16 cellular contexts compared by ENCODE assay signal in the genomic region with DNA sequence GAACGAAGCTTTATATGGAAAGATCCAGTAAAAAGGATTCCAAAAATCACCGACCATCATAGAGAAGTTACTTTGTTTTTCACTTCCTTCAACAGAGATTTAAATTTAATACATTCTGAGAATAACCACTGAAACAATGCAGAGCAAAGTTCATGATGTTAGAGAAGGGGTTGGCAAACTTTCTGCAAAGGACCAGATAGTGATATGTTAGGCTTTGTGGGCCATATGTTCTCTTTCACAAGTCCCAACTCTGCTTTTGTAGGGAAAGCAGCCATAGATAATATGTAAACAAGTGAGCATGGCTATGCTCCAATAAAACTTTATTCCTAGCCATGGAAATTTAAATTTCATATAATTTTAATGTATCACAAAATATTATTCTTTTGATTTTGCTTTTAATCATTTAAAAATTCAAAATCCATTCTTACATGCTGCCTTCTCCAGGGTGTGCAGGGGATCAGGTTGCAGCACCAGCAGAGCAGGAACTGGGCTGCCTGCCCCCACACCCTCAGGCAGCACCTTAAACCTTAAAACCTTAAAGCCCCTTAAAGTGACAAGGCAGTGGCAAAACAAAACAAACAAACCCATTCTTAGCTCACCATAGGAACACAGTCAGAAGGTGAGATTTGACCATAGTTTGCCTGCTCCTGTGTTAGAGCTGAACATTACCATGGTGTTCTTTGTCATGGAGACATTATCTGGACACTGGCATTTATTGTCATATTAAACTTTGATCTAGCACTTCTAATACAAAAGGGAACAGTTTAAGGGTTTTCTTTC. TPM values are rescaled to one million over a fixed set of nuclear protein-coding genes. Genes with fewer than 3 reads are reported as not detected.
A peak's percentile ranks its signal among the peaks of the same experiment; 100 is the strongest.
DNase-seq lines count a peak whose midpoint lies in the region; ATAC-seq, FAIRE-seq and TF ChIP-seq lines count a peak whose summit lies in the region.
"Had no signal": no experiment of that assay in that cellular context is flagged by ENCODE, and none has a peak within 500 bp of the region (broad histone marks: within the 10 kb centered on the region; RNA-seq: fewer than 3 reads in every experiment).

No MANE protein-coding gene starts in this region.

- H2BK12ac ChIP-seq in trophoblast cell (ENCODE audit: low read length), result no peak overlapping the region

- no peak for FAIRE-seq in GM19239 (lab: Jason Lieb, UNC)

- no peak overlapping the region for H2AK5ac ChIP-seq in trophoblast cell (ENCODE audit: low read length)

- no peak overlapping the region for H3K18ac ChIP-seq in trophoblast cell (ENCODE audit: low read length)

- peaks cover 0 to 9% of the 10 kb centered on the region in 2 donors for H3K36me3 Mint-ChIP-seq in activated naive CD4-positive, alpha-beta T cell treated with anti-CD3 and anti-CD28 coated beads, Interleukin-2, amount 50 U/mL, for 72 hours

- H3K36me3 ChIP-seq in HAP-1 (replicated peaks) (no peaks in the 10 kb centered on the region), PC-3 (ENCODE audit: low read depth, low read length) (no peaks in the 10 kb centered on the region), trophoblast cell (ENCODE audit: control insufficient read depth in 1 of 2, insufficient read depth in 2 of 2, low read length in 2 of 2) (no peaks in the 10 kb centered on the region)

- WGBS in trophoblast cell (ENCODE audit: extremely low coverage, insufficient coverage, insufficient read length), result no CpG with 5 or more reads among the region's 2 CpGs

- DNase-seq in HAP-1 (ENCODE audit: low spot score in 2 of 2), result peak; percentile 63 to 86
- DNase-seq in PC-3, result peak; percentile 40
- peak; percentile 14 for DNase-seq in iPS-NIHi11 (ENCODE audit: low spot score)
- no peak for DNase-seq in trophoblast cell
- DNase-seq in activated naive CD4-positive, alpha-beta T cell treated with anti-CD3 and anti-CD28 coated beads, Interleukin-2, amount 50 U/mL, for 72 hours (ENCODE audit: low spot score in 2 of 2), result no peak
- DNase-seq in GM19239 (ENCODE audit: insufficient read length, low spot score), result no peak
- DNase-seq in NCI-H226, result no peak
- DNase-seq in Ammon's horn (ENCODE audit: low spot score), result no peak
- DNase-seq: CD4-positive, alpha-beta T cell; NCI-H1417 treated with DMSO at 0.1 percent for 48 hours; NCI-H2029 treated with DMSO at 0.1 percent for 48 hours; NK-92 treated with Interleukin-12 subunit alpha and Interleukin-12 subunit beta, amount 100 ng/mL, for 24 hours; SW 1271 had no signal

- peak; percentile 67 for ATAC-seq in PC-3
- no peak for ATAC-seq in activated naive CD4-positive, alpha-beta T cell treated with anti-CD3 and anti-CD28 coated beads, Interleukin-2, amount 50 U/mL, for 72 hours

- no peak overlapping the region for H2BK120ac ChIP-seq in trophoblast cell (ENCODE audit: insufficient read depth, low read length, poor library complexity)

- BruUV-seq in PC-3 (replicated peaks; lab: Mats Ljungman, UMichigan), result no TSS peak

- no peaks in the 10 kb centered on the region for H3K79me2 ChIP-seq in PC-3 (ENCODE audit: low read length)
- H3K79me2 ChIP-seq in trophoblast cell (ENCODE audit: control insufficient read depth, insufficient read depth, low read length, poor library complexity), result no peaks in the 10 kb centered on the region

- in situ Hi-C loops in HAP-1 (cut with MboI; ENCODE audit: low sequenced_read_pairs), result no loop called here

- H3K9me3 ChIP-seq in HAP-1 (no peaks in the 10 kb centered on the region), PC-3 (ENCODE audit: low read length) (peaks cover 5% of the 10 kb centered on the region), trophoblast cell (ENCODE audit: insufficient read depth, low read depth, low read length) (peaks cover 4% of the 10 kb centered on the region)

- H3K27me3 ChIP-seq in HAP-1 (ENCODE audit: low read depth) (no peaks in the 10 kb centered on the region), PC-3 (ENCODE audit: low read length) (no peaks in the 10 kb centered on the region), trophoblast cell (ENCODE audit: insufficient read depth, low read length) (no peaks in the 10 kb centered on the region)

- H4K20me1 ChIP-seq in PC-3 (ENCODE audit: low read length), result no peaks in the 10 kb centered on the region

- H4K12ac ChIP-seq in trophoblast cell (ENCODE audit: low read depth, low read length), result no peak overlapping the region

- no peak overlapping the region for H4K91ac ChIP-seq in trophoblast cell (ENCODE audit: low read depth, low read length)

- H3K9ac ChIP-seq in PC-3 (ENCODE audit: low read length) (no peak overlapping the region), trophoblast cell (ENCODE audit: low read length) (no peak overlapping the region)

- H4K8ac ChIP-seq in trophoblast cell (ENCODE audit: low read depth, low read length), result no peak overlapping the region

- H2AFZ ChIP-seq in PC-3 (ENCODE audit: low read length) (no peak overlapping the region), trophoblast cell (ENCODE audit: insufficient read depth, low read length, poor library complexity) (no peak overlapping the region)

- H3K23ac ChIP-seq in trophoblast cell (ENCODE audit: low read length), result no peak overlapping the region

- no peaks in the 10 kb centered on the region for H3K79me1 ChIP-seq in trophoblast cell (ENCODE audit: low read length)

- no peak overlapping the region for H3K27ac ChIP-seq in PC-3 (ENCODE audit: low read length)
- no peak overlapping the region for H3K27ac ChIP-seq in trophoblast cell (ENCODE audit: low read depth, low read length)
- H3K27ac ChIP-seq: RWPE1 had no signal

- no peak overlapping the region for H2BK5ac ChIP-seq in trophoblast cell (ENCODE audit: low read depth, low read length, poor library complexity)

- CTCF ChIA-PET in PC-3 (lab: Charles Lee), result no interaction called here

- H3K9me2 ChIP-seq in PC-3 (replicated peaks; ENCODE audit: low read length), result no peaks in the 10 kb centered on the region

- H3K4me3 ChIP-seq in HAP-1 (no peak overlapping the region), PC-3 (ENCODE audit: low read length) (no peak overlapping the region), trophoblast cell (ENCODE audit: low read depth, low read length) (no peak overlapping the region)

- no peak overlapping the region; the same call in 1 of the 2 replicates for H3K4me2 ChIP-seq in PC-3 (ENCODE audit: low read length)
- peak overlapping the region; percentile 8 for H3K4me2 ChIP-seq in trophoblast cell (ENCODE audit: low read length)

- peaks cover 31% of the 10 kb centered on the region for H3K4me1 ChIP-seq in HAP-1
- peaks cover 10% of the 10 kb centered on the region; the same call in 1 of the 2 replicates for H3K4me1 ChIP-seq in PC-3 (ENCODE audit: insufficient read depth, low read length)
- peaks cover 0 to 3% of the 10 kb centered on the region in 2 experiments for H3K4me1 ChIP-seq in trophoblast cell (ENCODE audit: control insufficient read depth in 1 of 2, insufficient read depth in 2 of 2, low read length in 2 of 2)

- H3K14ac ChIP-seq in trophoblast cell (ENCODE audit: low read length), result no peak overlapping the region

- POLR2A ChIA-PET in PC-3 (lab: Charles Lee; ENCODE audit: unreplicated experiment), result no interaction called here

- H3K4ac ChIP-seq in trophoblast cell (ENCODE audit: low read depth, low read length), result no peak overlapping the region

- H3K27ac Mint-ChIP-seq in activated naive CD4-positive, alpha-beta T cell treated with anti-CD3 and anti-CD28 coated beads, Interleukin-2, amount 50 U/mL, for 72 hours, result no peak overlapping the region
- H3K27ac Mint-ChIP-seq: B cell; CD4-positive, alpha-beta T cell had no signal

- H3F3A ChIP-seq in PC-3 (ENCODE audit: low read length, unreplicated experiment), result no peaks in the 10 kb centered on the region

- peaks cover 4 to 12% of the 10 kb centered on the region in 2 donors for H3K9me3 Mint-ChIP-seq in activated naive CD4-positive, alpha-beta T cell treated with anti-CD3 and anti-CD28 coated beads, Interleukin-2, amount 50 U/mL, for 72 hours

- no peak for TF ChIP-seq CTCF in PC-3 (conservative IDR thresholded peaks at IDR 0.05; ENCODE audit: low read depth, low read length)

- intact Hi-C loops in PC-3 (cut with micrococcal nuclease), result no loop called here

RNA-seq across cellular contexts. Expression of gene IGSF10, which starts 16.9 kb away (rescaled TPM):
- total RNA-seq in PC-3 (2014; rRNA removed), result 0.12 and 0.66 TPM in 2 replicates
- polyA plus RNA-seq in trophoblast cell (2013), result 0.07 and 0.08 TPM in 2 replicates
- total RNA-seq in activated naive CD4-positive, alpha-beta T cell treated with anti-CD3 and anti-CD28 coated beads, Interleukin-2, amount 50 U/mL, for 72 hours, result not detected
- total RNA-seq: B cell; CD4-positive, alpha-beta T cell; OCI-LY7 had no signal

Comparison
In these comparisons a context has a peak if more than half of its experiments do, and no peak if none do; other contexts are left out.
1. DNase-seq: peak in HAP-1 (2 of 2), PC-3 (single experiment) and iPS-NIHi11 (single experiment); none in trophoblast cell (0 of 2), activated naive CD4-positive, alpha-beta T cell treated with anti-CD3 and anti-CD28 coated beads, Interleukin-2, amount 50 U/mL, for 72 hours (0 of 2), GM19239 (single experiment), NCI-H226 (single experiment) and Ammon's horn (single experiment).